In the genomic region with DNA sequence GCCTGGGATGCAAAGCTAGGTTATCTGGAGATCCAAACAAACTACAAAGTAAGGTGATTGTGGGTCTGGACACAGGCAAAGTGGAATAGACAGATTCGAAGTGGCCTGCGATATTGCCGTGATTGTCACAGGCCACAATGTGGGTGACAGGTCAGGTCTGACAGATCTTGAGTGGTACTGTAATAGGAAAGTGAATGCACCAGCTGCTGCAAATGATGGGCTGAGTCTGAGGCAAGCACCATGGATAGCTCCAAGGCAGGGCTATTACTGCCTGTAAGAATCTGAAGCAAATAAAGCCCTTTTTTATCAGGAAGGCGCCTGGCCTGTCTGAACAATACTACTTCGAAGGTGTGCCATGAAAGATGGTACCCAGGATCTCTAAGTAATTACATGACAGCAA, we compare ENCODE assay signal across 9 cellular contexts. TPM values are rescaled to one million over a fixed set of nuclear protein-coding genes. Genes with fewer than 3 reads are reported as not detected.
DNase-seq lines count a peak whose midpoint lies in the region; ATAC-seq lines count a peak whose summit lies in the region.
"Had no signal": no experiment of that assay in that cellular context is flagged by ENCODE, and none has a peak within 500 bp of the region (broad histone marks: within the 10 kb centered on the region; RNA-seq: fewer than 3 reads in every experiment).

No MANE protein-coding gene starts in this region.

- H3K4me1 Mint-ChIP-seq in activated CD8-positive, alpha-beta T cell treated with anti-CD3 and anti-CD28 coated beads, Interleukin-2, amount 10 ng/mL, durations not matched to agents 7 days and 5 days (ENCODE audit: low read depth): peaks cover 13% of the 10 kb centered on the region
- peaks cover 39% of the 10 kb centered on the region for H3K4me1 Mint-ChIP-seq in activated T-cell treated with anti-CD3 and anti-CD28 coated beads, Interleukin-2, amount 50 U/mL, for 4 hours (ENCODE audit: low read depth)

- H3K36me3 Mint-ChIP-seq in activated CD8-positive, alpha-beta T cell treated with anti-CD3 and anti-CD28 coated beads, Interleukin-2, amount 10 ng/mL, durations not matched to agents 7 days and 5 days (ENCODE audit: low read depth): peaks cover 15% of the 10 kb centered on the region
- peaks cover 18% of the 10 kb centered on the region for H3K36me3 Mint-ChIP-seq in activated T-cell treated with anti-CD3 and anti-CD28 coated beads, Interleukin-2, amount 50 U/mL, for 4 hours (ENCODE audit: insufficient read depth)

- DNase-seq in AG08395 (ENCODE audit: low spot score): peak; percentile 32
- peak; percentile 27 for DNase-seq in HT1080 (ENCODE audit: low read depth)
- DNase-seq in activated CD8-positive, alpha-beta T cell treated with anti-CD3 and anti-CD28 coated beads, Interleukin-2, amount 10 ng/mL, durations not matched to agents 7 days and 5 days: peak; percentile 37
- DNase-seq in iris pigment epithelial cell (ENCODE audit: low read depth): peak; percentile 59
- DNase-seq in SKM-1 treated with dmso at 0.1 percent for 144 hours (lab: John Stamatoyannopoulos, UW; ENCODE audit: unreplicated experiment): no peak
- DNase-seq in GM19240 (ENCODE audit: insufficient read length, low spot score): no peak
- no peak for DNase-seq in activated T-cell treated with anti-CD3 and anti-CD28 coated beads, Interleukin-2, amount 50 U/mL, for 4 hours
- DNase-seq: activated T-cell treated with anti-CD3 and anti-CD28 coated beads, Interleukin-2, amount 50 U/mL, for 48 hours had no signal

- POLR2A ChIA-PET in activated CD8-positive, alpha-beta T cell treated with anti-CD3 and anti-CD28 coated beads, Interleukin-2, amount 10 ng/mL, durations not matched to agents 7 days and 5 days (lab: Charles Lee): interaction anchor here (1.1 kb wide), 1 partner anchor 22 kb away, joined by 3 read pairs; no protein-coding TSS in a partner anchor

- H3K27me3 Mint-ChIP-seq in activated CD8-positive, alpha-beta T cell treated with anti-CD3 and anti-CD28 coated beads, Interleukin-2, amount 10 ng/mL, durations not matched to agents 7 days and 5 days (ENCODE audit: low read depth): no peaks in the 10 kb centered on the region
- H3K27me3 Mint-ChIP-seq in activated T-cell treated with anti-CD3 and anti-CD28 coated beads, Interleukin-2, amount 50 U/mL, for 4 hours (ENCODE audit: low read depth): no peaks in the 10 kb centered on the region

- no peak overlapping the region for H3K27ac Mint-ChIP-seq in activated CD8-positive, alpha-beta T cell treated with anti-CD3 and anti-CD28 coated beads, Interleukin-2, amount 10 ng/mL, durations not matched to agents 7 days and 5 days

- H3K9me3 Mint-ChIP-seq in activated CD8-positive, alpha-beta T cell treated with anti-CD3 and anti-CD28 coated beads, Interleukin-2, amount 10 ng/mL, durations not matched to agents 7 days and 5 days (ENCODE audit: insufficient read depth): no peaks in the 10 kb centered on the region
- H3K9me3 Mint-ChIP-seq in activated T-cell treated with anti-CD3 and anti-CD28 coated beads, Interleukin-2, amount 50 U/mL, for 4 hours: no peaks in the 10 kb centered on the region

- H3K4me3 Mint-ChIP-seq in activated CD8-positive, alpha-beta T cell treated with anti-CD3 and anti-CD28 coated beads, Interleukin-2, amount 10 ng/mL, durations not matched to agents 7 days and 5 days: no peak overlapping the region
- H3K4me3 Mint-ChIP-seq in activated T-cell treated with anti-CD3 and anti-CD28 coated beads, Interleukin-2, amount 50 U/mL, for 4 hours: no peak overlapping the region

- ATAC-seq in activated CD8-positive, alpha-beta T cell treated with anti-CD3 and anti-CD28 coated beads, Interleukin-2, amount 10 ng/mL, durations not matched to agents 7 days and 5 days: no peak
- no peak for ATAC-seq in HG03354 (IDR thresholded peaks at IDR 0.05; ENCODE audit: poor library complexity, severe bottlenecking, unreplicated experiment)
- ATAC-seq in activated T-cell treated with anti-CD3 and anti-CD28 coated beads, Interleukin-2, amount 50 U/mL, for 4 hours: no peak

- CTCF ChIA-PET in activated CD8-positive, alpha-beta T cell treated with anti-CD3 and anti-CD28 coated beads, Interleukin-2, amount 10 ng/mL, durations not matched to agents 7 days and 5 days (lab: Charles Lee): interaction anchor here (0.9 kb wide), 1 partner anchor 133 kb away, joined by 3 read pairs; no protein-coding TSS in a partner anchor

RNA-seq across cellular contexts. Expression of a gene that starts 10.0 kb away (rescaled TPM):
- 37.5 and 41.5 TPM in 2 replicates for total RNA-seq in HT1080 (2014; rRNA removed; shearing (Covaris generic))
- 35.6 and 37.8 TPM in 2 replicates for polyA plus RNA-seq in HT1080 (2015; cell fraction: cytosol; rRNA removed)
- polyA plus RNA-seq in HT1080 (2015; cell fraction: nucleus; rRNA removed): 55.7 and 58.5 TPM in 2 replicates
- 10 to 100 TPM; 50.4 to 53.2 TPM for total RNA-seq in activated CD8-positive, alpha-beta T cell treated with anti-CD3 and anti-CD28 coated beads, Interleukin-2, amount 10 ng/mL, durations not matched to agents 7 days and 5 days
- total RNA-seq in activated T-cell treated with anti-CD3 and anti-CD28 coated beads, Interleukin-2, amount 50 U/mL, for 4 hours: 10 to 100 TPM; 51.4 to 54.6 (median 52.4) TPM

RNA-seq across cellular contexts. Expression of a gene that starts 22.3 kb away (rescaled TPM):
- total RNA-seq in HT1080 (2014; rRNA removed; shearing (Covaris generic)): 25.1 and 25.9 TPM in 2 replicates
- 17.0 and 18.4 TPM in 2 replicates for polyA plus RNA-seq in HT1080 (2015; cell fraction: cytosol; rRNA removed)
- 30.8 and 34.3 TPM in 2 replicates for polyA plus RNA-seq in HT1080 (2015; cell fraction: nucleus; rRNA removed)
- 10 to 100 TPM; 18.1 to 21.8 TPM for total RNA-seq in activated CD8-positive, alpha-beta T cell treated with anti-CD3 and anti-CD28 coated beads, Interleukin-2, amount 10 ng/mL, durations not matched to agents 7 days and 5 days
- total RNA-seq in activated T-cell treated with anti-CD3 and anti-CD28 coated beads, Interleukin-2, amount 50 U/mL, for 4 hours: 10 to 100 TPM; 36.2 to 40.9 (median 37.8) TPM

Comparison
In these comparisons a context has a peak if more than half of its experiments do, and no peak if none do; other contexts are left out.
1. DNase-seq: peak in AG08395 (single experiment), HT1080 (single experiment), activated CD8-positive, alpha-beta T cell treated with anti-CD3 and anti-CD28 coated beads, Interleukin-2, amount 10 ng/mL, durations not matched to agents 7 days and 5 days (single experiment) and iris pigment epithelial cell (single experiment); none in SKM-1 treated with dmso at 0.1 percent for 144 hours (single experiment), GM19240 (single experiment) and activated T-cell treated with anti-CD3 and anti-CD28 coated beads, Interleukin-2, amount 50 U/mL, for 4 hours (single experiment).